Comparison of ENCODE assay signal across 10 cellular contexts in genomic region chr13:46593403-46593802, GRCh38. TPM values are rescaled to one million over a fixed set of nuclear protein-coding genes. Genes with fewer than 3 reads are reported as not detected.
DNase-seq lines count a peak whose midpoint lies in the region; ATAC-seq and FAIRE-seq lines count a peak whose summit lies in the region.
"Had no signal": no experiment of that assay in that cellular context is flagged by ENCODE, and none has a peak within 500 bp of the region (broad histone marks: within the 10 kb centered on the region; RNA-seq: fewer than 3 reads in every experiment).

No MANE protein-coding gene starts in this region.

- peak overlapping the region; percentile 43 to 49 (median 47) for H3K4me3 Mint-ChIP-seq in T-cell

- no peaks in the 10 kb centered on the region for H3K36me3 Mint-ChIP-seq in T-cell
- peaks cover 0 to 14% of the 10 kb centered on the region in 2 donors for H3K36me3 Mint-ChIP-seq in activated naive CD4-positive, alpha-beta T cell treated with anti-CD3 and anti-CD28 coated beads, Interleukin-2, amount 50 U/mL, for 72 hours

- DNase-seq in T-cell (peak in 33 of 34 experiments; percentile 12 to 77 (median 54)), HTR-8/SVneo (ENCODE audit: insufficient read length, low spot score) (no peak), mucosa of gallbladder (ENCODE audit: low spot score) (no peak), DMS53 (lab: John Stamatoyannopoulos, UW) (no peak)
- DNase-seq in activated naive CD4-positive, alpha-beta T cell treated with anti-CD3 and anti-CD28 coated beads, Interleukin-2, amount 50 U/mL, for 72 hours (ENCODE audit: low spot score in 2 of 2), result peak in 1 of 2 donors; percentile 59
- peak; percentile 54 for DNase-seq in stimulated activated naive CD8-positive, alpha-beta T cell treated with anti-CD3 and anti-CD28 coated beads, Interleukin-15, Interleukin-2, amounts not matched to agents 100 U/mL and 50 U/mL, for 24 hours
- DNase-seq: adrenal gland, NCI-H1694 had no signal

- ATAC-seq in GM21717 (IDR thresholded peaks at IDR 0.05; ENCODE audit: unreplicated experiment) (peak; percentile 52), T-cell (replicated peaks in 1 of 4) (peak; percentile 73 to 95 (median 86)), GM21576 (IDR thresholded peaks at IDR 0.05; ENCODE audit: unreplicated experiment) (no peak)
- ATAC-seq in activated naive CD4-positive, alpha-beta T cell treated with anti-CD3 and anti-CD28 coated beads, Interleukin-2, amount 50 U/mL, for 72 hours, result peak; percentile 97 to 98
- peak; percentile 95 for ATAC-seq in stimulated activated naive CD8-positive, alpha-beta T cell treated with anti-CD3 and anti-CD28 coated beads, Interleukin-15, Interleukin-2, amounts not matched to agents 100 U/mL and 50 U/mL, for 24 hours

- FAIRE-seq in HTR-8/SVneo (lab: Jason Lieb, UNC), result no peak

- H3K27ac Mint-ChIP-seq in T-cell, result peak overlapping the region; percentile 12 to 22
- peak overlapping the region in 1 of 2 donors; percentile 40 for H3K27ac Mint-ChIP-seq in activated naive CD4-positive, alpha-beta T cell treated with anti-CD3 and anti-CD28 coated beads, Interleukin-2, amount 50 U/mL, for 72 hours

- H3K9me3 Mint-ChIP-seq in T-cell, result no peaks in the 10 kb centered on the region
- no peaks in the 10 kb centered on the region for H3K9me3 Mint-ChIP-seq in activated naive CD4-positive, alpha-beta T cell treated with anti-CD3 and anti-CD28 coated beads, Interleukin-2, amount 50 U/mL, for 72 hours

- POLR2A ChIA-PET in T-cell (lab: Charles Lee), result no interaction called here

- peaks cover 81 to 88% (median 87%) of the 10 kb centered on the region in 3 donors for H3K4me1 Mint-ChIP-seq in T-cell

- no peaks in the 10 kb centered on the region for H3K27me3 Mint-ChIP-seq in T-cell

- CTCF ChIA-PET in T-cell (lab: Charles Lee), result no interaction called here

RNA-seq across cellular contexts. Expression of gene LRCH1, which starts 40.4 kb away (rescaled TPM):
- total RNA-seq in T-cell (10 to 100 TPM; 16.0 to 21.8 (median 17.9) TPM), mucosa of gallbladder (35.6 TPM)
- total RNA-seq in activated naive CD4-positive, alpha-beta T cell treated with anti-CD3 and anti-CD28 coated beads, Interleukin-2, amount 50 U/mL, for 72 hours, result 10 to 100 TPM; 17.5 to 21.5 TPM

Comparison
In these comparisons a context has a peak if more than half of its experiments do, and no peak if none do; other contexts are left out.
1. DNase-seq: peak in T-cell (33 of 34) and stimulated activated naive CD8-positive, alpha-beta T cell treated with anti-CD3 and anti-CD28 coated beads, Interleukin-15, Interleukin-2, amounts not matched to agents 100 U/mL and 50 U/mL, for 24 hours (single experiment); none in HTR-8/SVneo (single experiment), mucosa of gallbladder (single experiment) and DMS53 (single experiment).